ENCODE assay signal across 32 cellular contexts in genomic region chr14:40762685-40763084, GRCh38.
"Had no signal": no experiment of that assay in that cellular context is flagged by ENCODE, and none has a peak within 500 bp of the region (broad histone marks: within the 10 kb centered on the region; RNA-seq: fewer than 3 reads in every experiment).

No MANE protein-coding gene starts in this region.

- H3K27me3 ChIP-seq: brain microvascular endothelial cell, esophagus squamous epithelium, heart right ventricle had no signal

- H3K9me3 ChIP-seq: esophagus squamous epithelium had no signal

- H3K4me3 Mint-ChIP-seq: activated B cell treated with CpG ODN at 0.5 μM for 24 hours; activated CD8-positive, alpha-beta T cell treated with anti-CD3 and anti-CD28 coated beads for 36 hours; activated naive CD8-positive, alpha-beta T cell; activated T-cell treated with anti-CD3 and anti-CD28 coated beads, Interleukin-2, amount 50 U/mL, for 4 hours; activated T-helper 17 cell treated with anti-CD3 and anti-CD28 coated beads, Interleukin-2, amount 50 U/mL, for 72 hours; T-cell; T-helper 1 cell treated with Interleukin-12 subunit alpha and Interleukin-12 subunit beta and Interleukin-4 antibody, amounts not matched to agents 30 μg/mL and 1 μg/mL, for 36 hours; T-helper 2 cell treated with Interferon-gamma antibody and Interleukin-4, amounts not matched to agents 5 μg/mL and 100 μg/mL, for 36 hours had no signal

- H3K4me3 ChIP-seq: esophagus squamous epithelium, heart right ventricle had no signal

- H3K27me3 Mint-ChIP-seq: activated B cell treated with CpG ODN at 0.5 μM for 24 hours; activated CD8-positive, alpha-beta T cell treated with anti-CD3 and anti-CD28 coated beads for 36 hours; activated naive CD8-positive, alpha-beta T cell; activated T-helper 17 cell treated with anti-CD3 and anti-CD28 coated beads, Interleukin-2, amount 50 U/mL, for 72 hours; T-cell had no signal

- H3K27ac Mint-ChIP-seq: activated B cell treated with CpG ODN at 0.5 μM for 24 hours; activated CD8-positive, alpha-beta T cell treated with anti-CD3 and anti-CD28 coated beads for 36 hours; activated naive CD8-positive, alpha-beta T cell; activated T-helper 17 cell treated with anti-CD3 and anti-CD28 coated beads, Interleukin-2, amount 50 U/mL, for 72 hours; T-cell; T-helper 1 cell treated with Interleukin-12 subunit alpha and Interleukin-12 subunit beta and Interleukin-4 antibody, amounts not matched to agents 30 μg/mL and 1 μg/mL, for 36 hours; T-helper 2 cell treated with Interferon-gamma antibody and Interleukin-4, amounts not matched to agents 5 μg/mL and 100 μg/mL, for 36 hours had no signal

- H3K36me3 Mint-ChIP-seq: activated naive CD8-positive, alpha-beta T cell; T-cell had no signal

- H3K27ac ChIP-seq: brain microvascular endothelial cell, epithelial cell of prostate, esophagus squamous epithelium, heart right ventricle, WERI-Rb-1 had no signal

- H3K4me1 ChIP-seq: esophagus squamous epithelium, heart right ventricle had no signal

- FAIRE-seq: astrocyte, endothelial cell of umbilical vein had no signal

- ATAC-seq: activated CD4-positive, CD25-positive, alpha-beta regulatory T cell treated with anti-CD3 and anti-CD28 coated beads, Interleukin-2, amount 50 U/mL, for 24 hours; activated CD8-positive, alpha-beta T cell treated with anti-CD3 and anti-CD28 coated beads for 36 hours; activated T-cell treated with anti-CD3 and anti-CD28 coated beads, Interleukin-2, amount 50 U/mL, for 4 hours; activated T-helper 17 cell treated with anti-CD3 and anti-CD28 coated beads, Interleukin-2, amount 50 U/mL, for 72 hours; heart right ventricle; T-cell had no signal

- DNase-seq: activated B cell treated with CpG ODN at 0.5 μM for 24 hours; activated CD4-positive, alpha-beta T cell treated with anti-CD3 and anti-CD28 coated beads for 48 hours; activated CD4-positive, alpha-beta T cell treated with anti-CD3 and anti-CD28 coated beads, Interleukin-2, amount 50 U/mL, for 1 hour; activated CD4-positive, alpha-beta T cell treated with anti-CD3 and anti-CD28 coated beads, Interleukin-2, amount 50 U/mL, for 48 hours; activated CD8-positive, alpha-beta memory T cell treated with anti-CD3 and anti-CD28 coated beads for 24 hours; activated CD8-positive, alpha-beta T cell treated with anti-CD3 and anti-CD28 coated beads for 36 hours; activated effector memory CD4-positive, alpha-beta T cell treated with Interleukin-2 at 50 U/mL for 16 hours; activated gamma-delta T cell treated with Interleukin-2 at 50 U/mL for 16 hours; activated naive CD4-positive, alpha-beta T cell treated with anti-CD3 and anti-CD28 coated beads, Interleukin-2, amount 50 U/mL, for 16 hours; activated naive CD4-positive, alpha-beta T cell treated with Interleukin-2 at 50 U/mL for 16 hours; activated T-cell treated with anti-CD3 and anti-CD28 coated beads, Interleukin-2, amount 50 U/mL, for 4 hours; amniotic stem cell; anterior cingulate cortex; brain microvascular endothelial cell; caudate nucleus; cortex of kidney; dermis blood vessel endothelial cell; effector CD8-positive, alpha-beta T cell; esophagus squamous epithelium; foreskin fibroblast; heart right ventricle; T-cell; T1000; WERI-Rb-1 had no signal

- H3K4me1 Mint-ChIP-seq: activated B cell treated with CpG ODN at 0.5 μM for 24 hours; activated T-helper 17 cell treated with anti-CD3 and anti-CD28 coated beads, Interleukin-2, amount 50 U/mL, for 72 hours; T-cell had no signal

- H3K36me3 ChIP-seq: brain microvascular endothelial cell, esophagus squamous epithelium, heart right ventricle, WERI-Rb-1 had no signal
